1 cellular context compared by ENCODE assay signal in the genomic region with DNA sequence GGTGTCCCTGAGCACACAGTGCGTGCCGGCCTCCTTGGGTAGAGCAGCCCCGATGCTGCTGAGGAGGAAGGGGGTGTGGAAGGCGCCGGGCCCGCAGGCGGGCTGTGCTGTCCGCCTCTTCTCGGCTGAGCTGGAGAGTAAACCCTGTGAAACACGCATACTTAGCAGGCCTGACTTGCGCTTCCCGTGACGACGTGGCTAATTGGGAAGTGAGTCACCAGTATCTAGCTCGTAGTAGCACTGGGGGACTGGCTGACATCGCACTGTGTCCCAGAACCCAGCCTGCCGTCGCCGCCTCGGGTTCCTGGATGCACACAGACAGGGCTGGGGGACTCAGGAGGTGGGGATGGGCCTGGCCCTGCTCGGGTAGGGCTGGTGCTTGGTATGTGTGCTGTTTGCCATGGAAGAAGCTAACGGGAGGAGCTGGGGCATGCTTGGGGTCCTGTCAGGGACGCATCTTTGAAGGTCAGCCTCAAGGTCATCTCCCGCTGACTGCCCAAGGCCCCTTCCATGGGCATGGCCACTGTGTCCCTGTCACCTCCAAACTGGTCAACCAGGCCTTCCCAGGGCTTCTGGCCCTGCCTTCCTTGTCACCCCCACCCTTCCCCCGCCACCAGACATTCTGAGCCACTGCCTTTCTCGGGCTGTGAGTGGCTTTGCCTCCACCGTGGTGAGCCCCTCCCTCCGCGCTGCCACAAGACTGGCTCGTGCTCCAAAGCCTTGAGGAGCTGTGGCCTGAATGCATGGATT.
TF ChIP-seq lines count a peak whose summit lies in the region.

No MANE protein-coding gene starts in this region.

TF ChIP-seq in H1, 55 proteins besides CTCF, POLR2A, EP300 and RAD21:
- no peak for TF ChIP-seq HDAC6 (IDR thresholded peaks at IDR 0.05; ENCODE audit: low read depth, low read length)
- TF ChIP-seq CHD1 (IDR thresholded peaks at IDR 0.05; ENCODE audit: low read depth, low read length), result no peak
- TF ChIP-seq ZNF274 (IDR thresholded peaks at IDR 0.05; ENCODE audit: borderline replicate concordance, extremely low read depth, low read length), result no peak
- TF ChIP-seq KDM4A (IDR thresholded peaks at IDR 0.05; ENCODE audit: low read depth, low read length, severe bottlenecking), result no peak
- TF ChIP-seq TBP (IDR thresholded peaks at IDR 0.05; ENCODE audit: low read depth, low read length), result no peak
- TF ChIP-seq SIN3A (conservative IDR thresholded peaks at IDR 0.05 in 1 of 2, IDR thresholded peaks at IDR 0.05 in 1 of 2; ENCODE audit: low read depth in 1 of 2, low read length in 2 of 2), result no peak
- no peak for TF ChIP-seq CTBP2 (IDR thresholded peaks at IDR 0.05; ENCODE audit: borderline replicate concordance, insufficient read depth, insufficient read length, low read length)
- no peak for TF ChIP-seq EZH2 (IDR thresholded peaks at IDR 0.05; ENCODE audit: low read depth, low read length, severe bottlenecking)
- no peak for TF ChIP-seq RFX5 (IDR thresholded peaks at IDR 0.05; ENCODE audit: borderline replicate concordance, low read depth, low read length)
- no peak for TF ChIP-seq NRF1 (IDR thresholded peaks at IDR 0.05; ENCODE audit: low read depth, low read length)
